1 cellular context compared by ENCODE assay signal in the genomic region with DNA sequence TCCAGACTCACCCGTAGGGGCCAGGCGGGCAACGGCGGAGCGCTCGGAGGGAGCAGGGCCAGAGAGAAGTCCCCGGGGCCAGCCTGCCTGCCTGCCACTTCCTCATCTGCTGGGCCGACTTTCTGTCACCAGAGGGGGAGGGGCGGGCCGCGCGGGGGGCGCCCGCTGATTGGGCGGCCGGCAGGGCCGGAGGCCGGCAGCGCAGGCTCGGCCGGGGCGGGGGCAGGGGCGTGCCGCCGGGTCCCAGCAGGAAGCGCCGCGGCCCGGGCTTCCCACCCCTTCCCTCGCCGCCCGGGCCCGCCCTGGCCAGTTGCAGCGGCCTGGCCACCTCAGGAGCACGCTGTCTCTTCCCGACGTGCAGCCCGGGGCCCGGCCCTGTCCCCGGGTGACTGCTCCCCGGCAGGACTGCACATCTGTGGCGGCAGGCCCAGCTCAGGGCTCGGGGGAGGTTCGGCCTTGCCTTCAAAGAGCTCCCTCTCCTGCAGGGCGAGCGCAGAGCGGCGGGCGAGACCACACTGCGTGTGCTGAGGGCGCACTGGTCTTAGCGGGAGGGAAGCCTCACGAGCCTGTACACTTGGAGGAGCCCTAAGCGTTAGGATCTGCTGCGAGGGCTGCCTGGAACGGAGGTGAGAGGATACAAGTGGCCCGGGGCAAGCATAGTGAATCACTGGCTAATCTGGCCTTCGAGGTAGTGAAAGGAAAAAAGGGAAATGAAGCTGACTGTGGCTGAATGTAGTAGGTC.
TF ChIP-seq lines count a peak whose summit lies in the region.

ELOVL1 (minus strand) TSS at position 108 of the 742 bp plus-strand sequence. CDS start 2,402 bp downstream, outside the sequence.

TF ChIP-seq in HepG2, 621 proteins besides CTCF, POLR2A, EP300 and RAD21 (continued from another document and continues in another):
- TF ChIP-seq RAD51 (IDR thresholded peaks at IDR 0.05; ENCODE audit: borderline replicate concordance) (no peak), ZNF652 (CRISPR knock-in tag; IDR thresholded peaks at IDR 0.05; ENCODE audit: borderline replicate concordance, low read depth) (no peak; the same call in 1 of the 2 replicates), ZNF496 (CRISPR knock-in tag; IDR thresholded peaks at IDR 0.05; ENCODE audit: insufficient replicate concordance) (no peak), KMT2B (CRISPR knock-in tag; IDR thresholded peaks at IDR 0.05) (peak; percentile 74), ZFP62 (CRISPR knock-in tag; IDR thresholded peaks at IDR 0.05) (no peak), ZNF576 (CRISPR knock-in tag; IDR thresholded peaks at IDR 0.05) (no peak), SKI (IDR thresholded peaks at IDR 0.05; ENCODE audit: partially characterized antibody) (no peak), ZNF432 (CRISPR knock-in tag; IDR thresholded peaks at IDR 0.05; ENCODE audit: borderline replicate concordance) (no peak), NFE2L1 (CRISPR knock-in tag; IDR thresholded peaks at IDR 0.05; ENCODE audit: borderline replicate concordance) (peak; percentile 87; the same call in 1 of the 2 replicates), U2AF1 (optimal IDR thresholded peaks at IDR 0.05; ENCODE audit: low read depth, low read length) (no peak), NFKBIZ (CRISPR knock-in tag; IDR thresholded peaks at IDR 0.05) (peak; percentile 38; the same call in 1 of the 2 replicates), MXI1 (IDR thresholded peaks at IDR 0.05; ENCODE audit: borderline replicate concordance, low read depth, low read length) (peak; percentile 87; the same call in 1 of the 3 replicates), ZNF138 (CRISPR knock-in tag; IDR thresholded peaks at IDR 0.05; ENCODE audit: low read depth) (no peak), NR2F2 (IDR thresholded peaks at IDR 0.05; ENCODE audit: borderline replicate concordance, low read depth) (no peak), TEAD3 (CRISPR knock-in tag; optimal IDR thresholded peaks at IDR 0.05; ENCODE audit: borderline replicate concordance) (peak; percentile 50), BCL6 (CRISPR knock-in tag; IDR thresholded peaks at IDR 0.05) (0 out of 2 replicates have a peak, but pooled peaks have one; percentile 9), TOPORS (CRISPR knock-in tag; IDR thresholded peaks at IDR 0.05) (peak; percentile 92), ZNF362 (CRISPR knock-in tag; IDR thresholded peaks at IDR 0.05; ENCODE audit: borderline replicate concordance) (peak; percentile 36; the same call in 1 of the 2 replicates), HDAC1 (CRISPR knock-in tag; IDR thresholded peaks at IDR 0.05) (peak; percentile 88), KDM1A (CRISPR knock-in tag; IDR thresholded peaks at IDR 0.05) (no peak), ZNF672 (CRISPR knock-in tag; IDR thresholded peaks at IDR 0.05) (peak; percentile 78; the same call in 1 of the 2 replicates), ZNF460 (CRISPR knock-in tag; IDR thresholded peaks at IDR 0.05; ENCODE audit: borderline replicate concordance) (no peak), SMAD9 (CRISPR knock-in tag; IDR thresholded peaks at IDR 0.05) (peak; percentile 68; the same call in 1 of the 2 replicates), SRF (IDR thresholded peaks at IDR 0.05; ENCODE audit: low read depth, low read length) (no peak), ZNF121 (CRISPR knock-in tag; IDR thresholded peaks at IDR 0.05) (peak; percentile 48; the same call in 1 of the 2 replicates), ZNF20 (CRISPR knock-in tag; IDR thresholded peaks at IDR 0.05) (no peak), MTA1 (CRISPR knock-in tag; IDR thresholded peaks at IDR 0.05; ENCODE audit: borderline replicate concordance) (no peak), ZNF12 (CRISPR knock-in tag; IDR thresholded peaks at IDR 0.05) (no peak; the same call in 1 of the 2 replicates), ZSCAN9 (CRISPR knock-in tag; IDR thresholded peaks at IDR 0.05; ENCODE audit: borderline replicate concordance) (peak; percentile 76; the same call in 1 of the 2 replicates), ETV5 (CRISPR knock-in tag; IDR thresholded peaks at IDR 0.05; ENCODE audit: borderline replicate concordance) (peak; percentile 68), MZF1 (CRISPR knock-in tag; IDR thresholded peaks at IDR 0.05; ENCODE audit: borderline replicate concordance) (no peak), ATF7-NPFF (CRISPR knock-in tag; IDR thresholded peaks at IDR 0.05; ENCODE audit: low read depth) (peak; percentile 31; the same call in 1 of the 2 replicates), ATM (IDR thresholded peaks at IDR 0.05; ENCODE audit: borderline replicate concordance) (no peak), MAFG (CRISPR knock-in tag; IDR thresholded peaks at IDR 0.05) (no peak), ZNF674 (CRISPR knock-in tag; IDR thresholded peaks at IDR 0.05; ENCODE audit: low read depth) (no peak), BRD4 (CRISPR knock-in tag; IDR thresholded peaks at IDR 0.05) (peak; percentile 64), ZNF30 (CRISPR knock-in tag; IDR thresholded peaks at IDR 0.05) (no peak), REXO4 (CRISPR knock-in tag; IDR thresholded peaks at IDR 0.05; ENCODE audit: borderline replicate concordance) (no peak)
- TF ChIP-seq, protein P1, sequence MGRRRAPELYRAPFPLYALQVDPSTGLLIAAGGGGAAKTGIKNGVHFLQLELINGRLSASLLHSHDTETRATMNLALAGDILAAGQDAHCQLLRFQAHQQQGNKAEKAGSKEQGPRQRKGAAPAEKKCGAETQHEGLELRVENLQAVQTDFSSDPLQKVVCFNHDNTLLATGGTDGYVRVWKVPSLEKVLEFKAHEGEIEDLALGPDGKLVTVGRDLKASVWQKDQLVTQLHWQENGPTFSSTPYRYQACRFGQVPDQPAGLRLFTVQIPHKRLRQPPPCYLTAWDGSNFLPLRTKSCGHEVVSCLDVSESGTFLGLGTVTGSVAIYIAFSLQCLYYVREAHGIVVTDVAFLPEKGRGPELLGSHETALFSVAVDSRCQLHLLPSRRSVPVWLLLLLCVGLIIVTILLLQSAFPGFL (CRISPR knock-in tag; IDR thresholded peaks at IDR 0.05) = no peak
- TF ChIP-seq, protein P2, sequence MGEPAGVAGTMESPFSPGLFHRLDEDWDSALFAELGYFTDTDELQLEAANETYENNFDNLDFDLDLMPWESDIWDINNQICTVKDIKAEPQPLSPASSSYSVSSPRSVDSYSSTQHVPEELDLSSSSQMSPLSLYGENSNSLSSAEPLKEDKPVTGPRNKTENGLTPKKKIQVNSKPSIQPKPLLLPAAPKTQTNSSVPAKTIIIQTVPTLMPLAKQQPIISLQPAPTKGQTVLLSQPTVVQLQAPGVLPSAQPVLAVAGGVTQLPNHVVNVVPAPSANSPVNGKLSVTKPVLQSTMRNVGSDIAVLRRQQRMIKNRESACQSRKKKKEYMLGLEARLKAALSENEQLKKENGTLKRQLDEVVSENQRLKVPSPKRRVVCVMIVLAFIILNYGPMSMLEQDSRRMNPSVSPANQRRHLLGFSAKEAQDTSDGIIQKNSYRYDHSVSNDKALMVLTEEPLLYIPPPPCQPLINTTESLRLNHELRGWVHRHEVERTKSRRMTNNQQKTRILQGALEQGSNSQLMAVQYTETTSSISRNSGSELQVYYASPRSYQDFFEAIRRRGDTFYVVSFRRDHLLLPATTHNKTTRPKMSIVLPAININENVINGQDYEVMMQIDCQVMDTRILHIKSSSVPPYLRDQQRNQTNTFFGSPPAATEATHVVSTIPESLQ (CRISPR knock-in tag; conservative IDR thresholded peaks at IDR 0.05) = no peak; the same call in 1 of the 2 replicates
- TF ChIP-seq, protein P3, sequence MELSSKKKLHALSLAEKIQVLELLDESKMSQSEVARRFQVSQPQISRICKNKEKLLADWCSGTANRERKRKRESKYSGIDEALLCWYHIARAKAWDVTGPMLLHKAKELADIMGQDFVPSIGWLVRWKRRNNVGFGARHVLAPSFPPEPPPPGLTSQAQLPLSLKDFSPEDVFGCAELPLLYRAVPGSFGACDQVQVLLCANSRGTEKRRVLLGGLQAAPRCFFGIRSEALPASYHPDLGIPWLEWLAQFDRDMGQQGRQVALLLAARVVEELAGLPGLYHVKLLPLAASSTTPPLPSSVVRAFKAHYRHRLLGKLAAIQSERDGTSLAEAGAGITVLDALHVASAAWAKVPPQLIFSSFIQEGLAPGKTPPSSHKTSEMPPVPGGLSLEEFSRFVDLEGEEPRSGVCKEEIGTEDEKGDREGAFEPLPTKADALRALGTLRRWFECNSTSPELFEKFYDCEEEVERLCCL (CRISPR knock-in tag; IDR thresholded peaks at IDR 0.05; ENCODE audit: borderline replicate concordance) = no peak; the same call in 1 of the 2 replicates
- TF ChIP-seq, protein P4, sequence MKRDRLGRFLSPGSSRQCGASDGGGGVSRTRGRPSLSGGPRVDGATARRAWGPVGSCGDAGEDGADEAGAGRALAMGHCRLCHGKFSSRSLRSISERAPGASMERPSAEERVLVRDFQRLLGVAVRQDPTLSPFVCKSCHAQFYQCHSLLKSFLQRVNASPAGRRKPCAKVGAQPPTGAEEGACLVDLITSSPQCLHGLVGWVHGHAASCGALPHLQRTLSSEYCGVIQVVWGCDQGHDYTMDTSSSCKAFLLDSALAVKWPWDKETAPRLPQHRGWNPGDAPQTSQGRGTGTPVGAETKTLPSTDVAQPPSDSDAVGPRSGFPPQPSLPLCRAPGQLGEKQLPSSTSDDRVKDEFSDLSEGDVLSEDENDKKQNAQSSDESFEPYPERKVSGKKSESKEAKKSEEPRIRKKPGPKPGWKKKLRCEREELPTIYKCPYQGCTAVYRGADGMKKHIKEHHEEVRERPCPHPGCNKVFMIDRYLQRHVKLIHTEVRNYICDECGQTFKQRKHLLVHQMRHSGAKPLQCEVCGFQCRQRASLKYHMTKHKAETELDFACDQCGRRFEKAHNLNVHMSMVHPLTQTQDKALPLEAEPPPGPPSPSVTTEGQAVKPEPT (CRISPR knock-in tag; IDR thresholded peaks at IDR 0.05; ENCODE audit: low read depth) = no peak
- TF ChIP-seq, protein P5, sequence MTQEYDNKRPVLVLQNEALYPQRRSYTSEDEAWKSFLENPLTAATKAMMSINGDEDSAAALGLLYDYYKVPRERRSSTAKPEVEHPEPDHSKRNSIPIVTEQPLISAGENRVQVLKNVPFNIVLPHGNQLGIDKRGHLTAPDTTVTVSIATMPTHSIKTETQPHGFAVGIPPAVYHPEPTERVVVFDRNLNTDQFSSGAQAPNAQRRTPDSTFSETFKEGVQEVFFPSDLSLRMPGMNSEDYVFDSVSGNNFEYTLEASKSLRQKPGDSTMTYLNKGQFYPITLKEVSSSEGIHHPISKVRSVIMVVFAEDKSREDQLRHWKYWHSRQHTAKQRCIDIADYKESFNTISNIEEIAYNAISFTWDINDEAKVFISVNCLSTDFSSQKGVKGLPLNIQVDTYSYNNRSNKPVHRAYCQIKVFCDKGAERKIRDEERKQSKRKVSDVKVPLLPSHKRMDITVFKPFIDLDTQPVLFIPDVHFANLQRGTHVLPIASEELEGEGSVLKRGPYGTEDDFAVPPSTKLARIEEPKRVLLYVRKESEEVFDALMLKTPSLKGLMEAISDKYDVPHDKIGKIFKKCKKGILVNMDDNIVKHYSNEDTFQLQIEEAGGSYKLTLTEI (CRISPR knock-in tag; conservative IDR thresholded peaks at IDR 0.05) = no peak
- TF ChIP-seq, protein P6, sequence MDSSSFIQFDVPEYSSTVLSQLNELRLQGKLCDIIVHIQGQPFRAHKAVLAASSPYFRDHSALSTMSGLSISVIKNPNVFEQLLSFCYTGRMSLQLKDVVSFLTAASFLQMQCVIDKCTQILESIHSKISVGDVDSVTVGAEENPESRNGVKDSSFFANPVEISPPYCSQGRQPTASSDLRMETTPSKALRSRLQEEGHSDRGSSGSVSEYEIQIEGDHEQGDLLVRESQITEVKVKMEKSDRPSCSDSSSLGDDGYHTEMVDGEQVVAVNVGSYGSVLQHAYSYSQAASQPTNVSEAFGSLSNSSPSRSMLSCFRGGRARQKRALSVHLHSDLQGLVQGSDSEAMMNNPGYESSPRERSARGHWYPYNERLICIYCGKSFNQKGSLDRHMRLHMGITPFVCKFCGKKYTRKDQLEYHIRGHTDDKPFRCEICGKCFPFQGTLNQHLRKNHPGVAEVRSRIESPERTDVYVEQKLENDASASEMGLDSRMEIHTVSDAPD (CRISPR knock-in tag; IDR thresholded peaks at IDR 0.05) = 0 out of 2 replicates have a peak, but pooled peaks have one; percentile 67
- TF ChIP-seq, protein P7, sequence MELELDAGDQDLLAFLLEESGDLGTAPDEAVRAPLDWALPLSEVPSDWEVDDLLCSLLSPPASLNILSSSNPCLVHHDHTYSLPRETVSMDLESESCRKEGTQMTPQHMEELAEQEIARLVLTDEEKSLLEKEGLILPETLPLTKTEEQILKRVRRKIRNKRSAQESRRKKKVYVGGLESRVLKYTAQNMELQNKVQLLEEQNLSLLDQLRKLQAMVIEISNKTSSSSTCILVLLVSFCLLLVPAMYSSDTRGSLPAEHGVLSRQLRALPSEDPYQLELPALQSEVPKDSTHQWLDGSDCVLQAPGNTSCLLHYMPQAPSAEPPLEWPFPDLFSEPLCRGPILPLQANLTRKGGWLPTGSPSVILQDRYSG (CRISPR knock-in tag; IDR thresholded peaks at IDR 0.05) = peak; percentile 88
